19 cellular contexts compared by ENCODE assay signal in the genomic region with DNA sequence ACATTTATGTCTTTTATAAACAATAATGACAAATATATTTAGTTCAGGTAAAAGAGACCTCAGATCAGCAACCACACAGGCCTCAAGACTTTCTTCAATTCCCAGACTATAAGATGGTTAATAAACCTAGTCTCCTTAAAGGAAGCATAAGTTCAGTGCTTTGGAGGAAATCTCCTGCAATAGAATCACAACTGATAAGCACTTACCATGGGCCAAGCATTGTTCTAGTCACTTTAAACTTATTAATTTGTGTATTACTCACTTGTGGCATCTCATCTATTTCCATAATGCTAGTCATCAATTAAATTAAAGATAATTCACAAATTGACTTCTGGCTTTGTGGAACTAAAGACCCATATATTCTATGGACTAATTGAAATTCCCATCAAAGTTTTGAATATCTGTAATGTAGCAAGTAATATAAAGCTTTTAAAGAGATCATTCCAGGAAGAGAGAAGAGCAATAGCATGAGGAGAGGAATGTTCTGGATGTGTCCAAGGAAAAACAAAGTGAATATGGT. TPM values are rescaled to one million over a fixed set of nuclear protein-coding genes. Genes with fewer than 3 reads are reported as not detected.
"Had no signal": no experiment of that assay in that cellular context is flagged by ENCODE, and none has a peak within 500 bp of the region (broad histone marks: within the 10 kb centered on the region; RNA-seq: fewer than 3 reads in every experiment).

No MANE protein-coding gene starts in this region.

- DNase-seq: activated CD4-positive, alpha-beta T cell treated with anti-CD3 and anti-CD28 coated beads, Interleukin-2, amount 50 U/mL, for 4 hours; activated gamma-delta T cell; activated T-cell treated with anti-CD3 and anti-CD28 coated beads, Interleukin-2, amount 50 U/mL, for 72 hours; adrenal gland; endodermal cell; erythroblast; heart right ventricle; immature natural killer cell; left cardiac atrium; mesendoderm; naive thymus-derived CD8-positive, alpha-beta T cell; retina; stimulated activated CD8-positive, alpha-beta memory T cell treated with anti-CD3 and anti-CD28 coated beads, Interleukin-4, amount 100 ng/mL, for 48 hours; stimulated activated naive CD4-positive, alpha-beta T cell; WERI-Rb-1 had no signal

- ATAC-seq: heart right ventricle; left cardiac atrium; naive thymus-derived CD8-positive, alpha-beta T cell had no signal

- H3K4me3 Mint-ChIP-seq: activated naive CD4-positive, alpha-beta T cell treated with anti-CD3 and anti-CD28 coated beads, Interleukin-2, amount 50 U/mL, for 24 hours; activated T-cell treated with anti-CD3 and anti-CD28 coated beads, Interleukin-2, amount 50 U/mL, for 72 hours; endodermal cell; immature natural killer cell; naive thymus-derived CD8-positive, alpha-beta T cell had no signal

- H3K4me3 ChIP-seq: adrenal gland, cardiac muscle cell, heart right ventricle, tibial nerve had no signal

- H3K9me3 Mint-ChIP-seq: activated naive CD4-positive, alpha-beta T cell treated with anti-CD3 and anti-CD28 coated beads, Interleukin-2, amount 50 U/mL, for 24 hours; activated T-cell treated with anti-CD3 and anti-CD28 coated beads, Interleukin-2, amount 50 U/mL, for 72 hours; endodermal cell; naive thymus-derived CD8-positive, alpha-beta T cell had no signal

- H3K4me1 Mint-ChIP-seq: activated naive CD4-positive, alpha-beta T cell treated with anti-CD3 and anti-CD28 coated beads, Interleukin-2, amount 50 U/mL, for 24 hours; immature natural killer cell; naive thymus-derived CD8-positive, alpha-beta T cell had no signal

- H3K36me3 Mint-ChIP-seq: activated naive CD4-positive, alpha-beta T cell treated with anti-CD3 and anti-CD28 coated beads, Interleukin-2, amount 50 U/mL, for 24 hours; immature natural killer cell; naive thymus-derived CD8-positive, alpha-beta T cell had no signal

- H3K27ac Mint-ChIP-seq: activated naive CD4-positive, alpha-beta T cell treated with anti-CD3 and anti-CD28 coated beads, Interleukin-2, amount 50 U/mL, for 24 hours; activated T-cell treated with anti-CD3 and anti-CD28 coated beads, Interleukin-2, amount 50 U/mL, for 72 hours; endodermal cell; immature natural killer cell; naive thymus-derived CD8-positive, alpha-beta T cell had no signal

RNA-seq across cellular contexts. Expression of gene COL3A1, which starts 42.2 kb away (rescaled TPM):
- total RNA-seq: endodermal cell; naive thymus-derived CD8-positive, alpha-beta T cell; T-helper 2 cell treated with Interferon-gamma antibody and Interleukin-4, amounts not matched to agents 100 ng/mL and 5 ng/mL, for 36 hours had no signal
